13 cellular contexts compared by ENCODE assay signal in the genomic region with DNA sequence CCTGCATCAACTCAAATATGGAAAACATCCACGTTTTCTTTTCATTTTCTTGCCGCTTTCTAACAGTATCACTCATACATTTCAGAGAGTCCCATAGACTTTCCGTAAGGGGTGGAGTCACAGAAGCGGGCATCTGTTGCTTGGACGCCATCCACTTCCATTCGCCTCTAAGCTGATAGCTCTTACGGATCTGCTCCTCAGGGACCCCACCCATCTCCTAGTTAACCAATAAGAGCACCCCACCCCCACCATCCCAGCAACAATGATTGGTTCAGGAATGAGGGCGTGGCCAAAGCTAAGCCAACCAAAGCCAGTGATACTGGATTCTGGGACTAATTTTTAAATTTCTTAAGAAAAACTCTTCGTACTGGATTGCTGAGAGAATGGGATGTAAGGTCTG. TPM values are rescaled to one million over a fixed set of nuclear protein-coding genes. Genes with fewer than 3 reads are reported as not detected.
DNase-seq lines count a peak whose midpoint lies in the region; ATAC-seq and TF ChIP-seq lines count a peak whose summit lies in the region.
"Had no signal": no experiment of that assay in that cellular context is flagged by ENCODE, and none has a peak within 500 bp of the region (broad histone marks: within the 10 kb centered on the region; RNA-seq: fewer than 3 reads in every experiment).

No MANE protein-coding gene starts in this region.

- H3K9me3 Mint-ChIP-seq in activated CD4-positive, alpha-beta T cell treated with anti-CD3 and anti-CD28 coated beads for 36 hours (ENCODE audit: low read depth), result no peaks in the 10 kb centered on the region
- H3K9me3 Mint-ChIP-seq: stimulated activated naive CD8-positive, alpha-beta T cell treated with anti-CD3 and anti-CD28 coated beads, Interleukin-15, Interleukin-2, amounts not matched to agents 100 ng/mL and 50 ng/mL, for 24 hours had no signal

- H3K36me3 Mint-ChIP-seq in activated CD4-positive, alpha-beta T cell treated with anti-CD3 and anti-CD28 coated beads for 36 hours (ENCODE audit: low read depth), result no peaks in the 10 kb centered on the region

- H3K27ac ChIP-seq in ascending aorta, result no peak overlapping the region
- H3K27ac ChIP-seq: brain microvascular endothelial cell, esophagus squamous epithelium had no signal

- DNase-seq in NCI-H1092 treated with DMSO at 0.1 percent for 48 hours (lab: John Stamatoyannopoulos, UW) (peak; percentile 11), NCI-H1092 (lab: John Stamatoyannopoulos, UW) (no peak), NCI-H748 (lab: John Stamatoyannopoulos, UW; ENCODE audit: unreplicated experiment) (peak; percentile 79), amniotic epithelial cell (ENCODE audit: low read depth) (peak; percentile 14), NCI-H345 (lab: John Stamatoyannopoulos, UW) (no peak), ascending aorta (ENCODE audit: low spot score in 2 of 2) (no peak)
- no peak for DNase-seq in activated CD4-positive, alpha-beta T cell treated with anti-CD3 and anti-CD28 coated beads for 36 hours
- DNase-seq: brain microvascular endothelial cell, esophagus squamous epithelium, left ventricle myocardium superior had no signal

- intact Hi-C loops in activated CD4-positive, alpha-beta T cell treated with anti-CD3 and anti-CD28 coated beads for 36 hours (cut with DNase I, micrococcal nuclease), result loop anchor here in 1 of 2 experiments (10.0 kb wide), 1 partner anchor 633 kb away; no protein-coding TSS in a partner anchor
- intact Hi-C loops in ascending aorta (cut with DNase I), result loop anchor here (5.0 to 10.0 kb wide), 2 partner anchors 633 to 870 kb away; no protein-coding TSS in a partner anchor

- no peaks in the 10 kb centered on the region for H3K4me1 Mint-ChIP-seq in activated CD4-positive, alpha-beta T cell treated with anti-CD3 and anti-CD28 coated beads for 36 hours

- peaks cover 23% of the 10 kb centered on the region for H3K27me3 Mint-ChIP-seq in activated CD4-positive, alpha-beta T cell treated with anti-CD3 and anti-CD28 coated beads for 36 hours

- H3K9me3 ChIP-seq in ascending aorta, result no peaks in the 10 kb centered on the region
- H3K9me3 ChIP-seq: esophagus squamous epithelium had no signal

- no peak for TF ChIP-seq CTCF in ascending aorta (IDR thresholded peaks at IDR 0.05)

- no peak overlapping the region for H3K27ac Mint-ChIP-seq in activated CD4-positive, alpha-beta T cell treated with anti-CD3 and anti-CD28 coated beads for 36 hours
- H3K27ac Mint-ChIP-seq: stimulated activated naive CD8-positive, alpha-beta T cell treated with anti-CD3 and anti-CD28 coated beads, Interleukin-15, Interleukin-2, amounts not matched to agents 100 ng/mL and 50 ng/mL, for 24 hours had no signal

- no peaks in the 10 kb centered on the region for H3K27me3 ChIP-seq in ascending aorta
- H3K27me3 ChIP-seq: brain microvascular endothelial cell had no signal

- POLR2A ChIA-PET in activated CD4-positive, alpha-beta T cell treated with anti-CD3 and anti-CD28 coated beads for 36 hours (lab: Charles Lee), result no interaction called here

- no peaks in the 10 kb centered on the region for H3K4me1 ChIP-seq in ascending aorta

- H3K4me3 Mint-ChIP-seq in activated CD4-positive, alpha-beta T cell treated with anti-CD3 and anti-CD28 coated beads for 36 hours, result no peak overlapping the region
- H3K4me3 Mint-ChIP-seq: stimulated activated naive CD8-positive, alpha-beta T cell treated with anti-CD3 and anti-CD28 coated beads, Interleukin-15, Interleukin-2, amounts not matched to agents 100 ng/mL and 50 ng/mL, for 24 hours had no signal

- no peaks in the 10 kb centered on the region for H3K36me3 ChIP-seq in ascending aorta
- H3K36me3 ChIP-seq: brain microvascular endothelial cell, esophagus squamous epithelium had no signal

- ATAC-seq in GM21423 (IDR thresholded peaks at IDR 0.05; ENCODE audit: unreplicated experiment), result no peak
- ATAC-seq in activated CD4-positive, alpha-beta T cell treated with anti-CD3 and anti-CD28 coated beads for 36 hours, result no peak

- no peak overlapping the region for H3K4me3 ChIP-seq in ascending aorta
- H3K4me3 ChIP-seq: esophagus squamous epithelium had no signal

- CTCF ChIA-PET in activated CD4-positive, alpha-beta T cell treated with anti-CD3 and anti-CD28 coated beads for 36 hours (lab: Charles Lee), result interaction anchor here (1.0 kb wide), 1 partner anchor 18 kb away, joined by 6 read pairs; no protein-coding TSS in a partner anchor

RNA-seq across cellular contexts. Expression of a gene that starts 42.4 kb away (rescaled TPM):
- total RNA-seq in activated CD4-positive, alpha-beta T cell treated with anti-CD3 and anti-CD28 coated beads for 36 hours, result not detected
- 13.1 TPM for total RNA-seq in ascending aorta
- total RNA-seq: OCI-LY7 had no signal

Comparison
In these comparisons a context has a peak if more than half of its experiments do, and no peak if none do; other contexts are left out.
1. DNase-seq: peak in NCI-H1092 treated with DMSO at 0.1 percent for 48 hours (single experiment), NCI-H748 (single experiment) and amniotic epithelial cell (single experiment); none in NCI-H1092 (single experiment), activated CD4-positive, alpha-beta T cell treated with anti-CD3 and anti-CD28 coated beads for 36 hours (single experiment), NCI-H345 (single experiment) and ascending aorta (0 of 2).
2. RNA of a gene that starts 42.4 kb away (total RNA-seq): 13.1 TPM in ascending aorta (single experiment); not detected in activated CD4-positive, alpha-beta T cell treated with anti-CD3 and anti-CD28 coated beads for 36 hours; every median in the first group is over 10 times any median in the second.